8 cellular contexts compared by ENCODE assay signal in genomic region chr5:59813761-59814562, GRCh38.
A peak's percentile ranks its signal among the peaks of the same experiment; 100 is the strongest.
DNase-seq lines count a peak whose midpoint lies in the region; ATAC-seq and TF ChIP-seq lines count a peak whose summit lies in the region.

No MANE protein-coding gene starts in this region.

- H3K9me3 ChIP-seq in Loucy (ENCODE audit: insufficient read depth, low read depth, low read length) (no peaks in the 10 kb centered on the region), SK-N-MC (ENCODE audit: low read depth, low read length) (no peaks in the 10 kb centered on the region), parathyroid adenoma (ENCODE audit: control insufficient read depth, low read length) (no peaks in the 10 kb centered on the region)

- H3K4me1 ChIP-seq in Loucy (ENCODE audit: insufficient read depth, low read length, poor library complexity, severe bottlenecking) (peaks cover 4% of the 10 kb centered on the region), parathyroid adenoma (peaks cover 2% of the 10 kb centered on the region)

- no peaks in the 10 kb centered on the region for H3K9me2 ChIP-seq in Loucy (replicated peaks; ENCODE audit: low read depth, low read length)

- no peaks in the 10 kb centered on the region for H3K27me3 ChIP-seq in Loucy (ENCODE audit: insufficient read depth, low read length, poor library complexity, severe bottlenecking)
- no peaks in the 10 kb centered on the region for H3K27me3 ChIP-seq in parathyroid adenoma (ENCODE audit: control insufficient read depth, insufficient read depth, low read length)

- H3K36me3 ChIP-seq in Loucy (ENCODE audit: insufficient read depth, low read length) (no peaks in the 10 kb centered on the region), SK-N-MC (ENCODE audit: insufficient read depth, low read length) (no peaks in the 10 kb centered on the region), parathyroid adenoma (ENCODE audit: control insufficient read depth, insufficient read depth, low read length) (no peaks in the 10 kb centered on the region)

- H3F3A ChIP-seq in Loucy (ENCODE audit: low read depth): no peaks in the 10 kb centered on the region

- ATAC-seq in esophagus mucosa (peak; percentile 58), HG03135 (IDR thresholded peaks at IDR 0.05; ENCODE audit: unreplicated experiment) (no peak)

- TF ChIP-seq CTCF in Loucy (conservative IDR thresholded peaks at IDR 0.05; ENCODE audit: low read length): peak; percentile 89
- TF ChIP-seq CTCF in parathyroid adenoma (IDR thresholded peaks at IDR 0.05): peak; percentile 56

- H3K9ac ChIP-seq in Loucy (ENCODE audit: low read depth, low read length, poor library complexity, severe bottlenecking) (no peak overlapping the region), SK-N-MC (ENCODE audit: insufficient read length) (peak overlapping the region; percentile 39), parathyroid adenoma (no peak overlapping the region)

- H2AFZ ChIP-seq in Loucy (ENCODE audit: low read length): no peak overlapping the region; the same call in 1 of the 2 replicates
- H2AFZ ChIP-seq in parathyroid adenoma: no peak overlapping the region

- H3K27ac ChIP-seq in SK-N-MC (no peak overlapping the region), parathyroid adenoma (no peak overlapping the region)

- H3K4me2 ChIP-seq in Loucy (ENCODE audit: low read depth, low read length, poor library complexity, severe bottlenecking) (no peak overlapping the region), parathyroid adenoma (ENCODE audit: low read length) (no peak overlapping the region)

- no peaks in the 10 kb centered on the region for H4K20me1 ChIP-seq in Loucy (ENCODE audit: insufficient read depth, low read length, poor library complexity, severe bottlenecking)

- H3K79me2 ChIP-seq in Loucy (ENCODE audit: insufficient read depth, low read length): no peaks in the 10 kb centered on the region
- no peaks in the 10 kb centered on the region for H3K79me2 ChIP-seq in parathyroid adenoma

- no peak overlapping the region for H3K4me3 ChIP-seq in Loucy (ENCODE audit: low read length, poor library complexity, severe bottlenecking)
- H3K4me3 ChIP-seq in SK-N-MC: peak overlapping the region; percentile 70
- no peak overlapping the region for H3K4me3 ChIP-seq in parathyroid adenoma (ENCODE audit: low read depth, low read length)

- DNase-seq in NCI-H526 (lab: John Stamatoyannopoulos, UW) (peak; percentile 31 to 36), NCI-H526 treated with DMSO at 0.1 percent for 48 hours (lab: John Stamatoyannopoulos, UW) (no peak), H4 (ENCODE audit: low spot score) (peak; percentile 93), SK-N-MC (ENCODE audit: low read depth, low spot score) (peak; percentile 75)
